21 cellular contexts compared by ENCODE assay signal in the genomic region with DNA sequence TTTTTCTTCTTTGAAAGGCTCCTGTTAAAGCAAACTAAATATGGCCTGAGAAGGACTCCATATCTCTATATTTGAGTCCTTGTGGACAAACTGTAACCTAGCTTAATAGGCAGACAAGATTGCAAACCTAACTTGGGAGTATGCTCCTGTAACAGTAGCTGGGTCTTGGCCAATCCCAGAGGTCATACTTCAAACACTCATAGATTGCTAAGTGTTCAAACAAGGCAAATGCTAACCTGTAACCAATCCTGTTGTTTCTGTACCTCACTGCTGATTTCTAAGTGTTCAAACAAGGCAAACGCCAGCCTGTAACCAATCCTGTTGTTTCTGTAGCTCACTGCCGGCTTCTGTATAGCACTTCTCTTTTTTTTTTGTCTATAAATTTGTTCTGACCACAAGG. TPM values are rescaled to one million over a fixed set of nuclear protein-coding genes. Genes with fewer than 3 reads are reported as not detected.
DNase-seq lines count a peak whose midpoint lies in the region; ATAC-seq, FAIRE-seq and TF ChIP-seq lines count a peak whose summit lies in the region.
"Had no signal": no experiment of that assay in that cellular context is flagged by ENCODE, and none has a peak within 500 bp of the region (broad histone marks: within the 10 kb centered on the region; RNA-seq: fewer than 3 reads in every experiment).

No MANE protein-coding gene starts in this region.

- CTCF ChIA-PET in activated CD4-positive, alpha-beta memory T cell treated with anti-CD3 and anti-CD28 coated beads for 36 hours (lab: Charles Lee): no interaction called here

- no peak overlapping the region for H3K4me3 Mint-ChIP-seq in activated CD4-positive, alpha-beta memory T cell treated with anti-CD3 and anti-CD28 coated beads for 36 hours
- H3K4me3 Mint-ChIP-seq: CD8-positive, alpha-beta T cell had no signal

- H3K9me3 ChIP-seq in heart left ventricle (no peaks in the 10 kb centered on the region), right cardiac atrium (ENCODE audit: control insufficient read depth, low read length) (no peaks in the 10 kb centered on the region)
- H3K9me3 ChIP-seq: BE2C, HAP-1, SK-N-SH had no signal

- intact Hi-C loops in heart left ventricle (cut with DNase I) (no loop called here), right cardiac atrium (cut with DNase I) (no loop called here)
- intact Hi-C loops in activated CD4-positive, alpha-beta memory T cell treated with anti-CD3 and anti-CD28 coated beads for 36 hours (cut with micrococcal nuclease): no loop called here

- 43 to 67% (median 55%) methylated on average over 2 of the region's 2 CpGs for WGBS in heart left ventricle, 4 donors
- 42% methylated on average over 2 of the region's 2 CpGs for WGBS in right cardiac atrium

- H3K4me1 Mint-ChIP-seq in activated CD4-positive, alpha-beta memory T cell treated with anti-CD3 and anti-CD28 coated beads for 36 hours (ENCODE audit: low read depth): no peaks in the 10 kb centered on the region

- POLR2A ChIA-PET in activated CD4-positive, alpha-beta memory T cell treated with anti-CD3 and anti-CD28 coated beads for 36 hours (lab: Charles Lee): interaction anchor here (0.8 kb wide), 1 partner anchor 14 kb away, joined by 4 read pairs; no protein-coding TSS in a partner anchor

- H3K27me3 Mint-ChIP-seq in activated CD4-positive, alpha-beta memory T cell treated with anti-CD3 and anti-CD28 coated beads for 36 hours: peaks cover 7% of the 10 kb centered on the region

- no peak for DNase-seq in heart left ventricle
- no peak for DNase-seq in right cardiac atrium
- DNase-seq in NB4 (ENCODE audit: low read depth): peak; percentile 42
- peak; percentile 71 for DNase-seq in bronchial epithelial cell (ENCODE audit: low read depth)
- no peak for DNase-seq in activated CD4-positive, alpha-beta memory T cell treated with anti-CD3 and anti-CD28 coated beads for 36 hours
- no peak for DNase-seq in stimulated activated CD4-positive, alpha-beta T cell treated with anti-CD3 and anti-CD28 coated beads, Interleukin-4, amount 100 ng/mL, for 4 hours
- DNase-seq: BE2C; CD8-positive, alpha-beta T cell; DMS79 treated with DMSO at 0.1 percent for 48 hours; IMR-90; NCI-H1105; NCI-H187; NCI-H2171 treated with DMSO at 0.1 percent for 48 hours; NCI-H82; SK-N-SH had no signal

- peaks cover 0 to 8% (median 0%) of the 10 kb centered on the region in 9 donors for H3K27me3 ChIP-seq in heart left ventricle
- H3K27me3 ChIP-seq in right cardiac atrium (ENCODE audit: control insufficient read depth, insufficient read depth): no peaks in the 10 kb centered on the region
- H3K27me3 ChIP-seq in bronchial epithelial cell (ENCODE audit: control insufficient read depth, insufficient read depth, low read length): no peaks in the 10 kb centered on the region
- H3K27me3 ChIP-seq: BE2C had no signal

- H3K4me3 ChIP-seq in heart left ventricle: no peak overlapping the region
- H3K4me3 ChIP-seq in right cardiac atrium (ENCODE audit: low read length): no peak overlapping the region
- H3K4me3 ChIP-seq in NB4 (ENCODE audit: low read depth, low read length): no peak overlapping the region
- no peak overlapping the region for H3K4me3 ChIP-seq in bronchial epithelial cell (ENCODE audit: low read depth, low read length)
- H3K4me3 ChIP-seq: HAP-1 had no signal

- TF ChIP-seq POLR2A in heart left ventricle (IDR thresholded peaks at IDR 0.05) (no peak), NB4 (IDR thresholded peaks at IDR 0.05; ENCODE audit: extremely low read depth, insufficient read length) (no peak)

- H3K27ac ChIP-seq in heart left ventricle (no peak overlapping the region), right cardiac atrium (ENCODE audit: low read length) (no peak overlapping the region)
- H3K27ac ChIP-seq: RWPE1 had no signal

- ATAC-seq in heart left ventricle: peak in 3 of 4 donors; percentile 44 to 86 (median 76)
- no peak for ATAC-seq in right cardiac atrium
- no peak for ATAC-seq in GM21723 (IDR thresholded peaks at IDR 0.05; ENCODE audit: unreplicated experiment)
- ATAC-seq: CD8-positive, alpha-beta T cell had no signal

- TF ChIP-seq CTCF in heart left ventricle (IDR thresholded peaks at IDR 0.05) (no peak), NB4 (IDR thresholded peaks at IDR 0.05; ENCODE audit: low read depth, low read length) (no peak), bronchial epithelial cell (IDR thresholded peaks at IDR 0.05; ENCODE audit: insufficient read depth, low read length, severe bottlenecking) (no peak)

- H3K36me3 Mint-ChIP-seq in activated CD4-positive, alpha-beta memory T cell treated with anti-CD3 and anti-CD28 coated beads for 36 hours: no peaks in the 10 kb centered on the region
- H3K36me3 Mint-ChIP-seq: CD8-positive, alpha-beta T cell had no signal

- H3K27ac Mint-ChIP-seq in activated CD4-positive, alpha-beta memory T cell treated with anti-CD3 and anti-CD28 coated beads for 36 hours: no peak overlapping the region
- H3K27ac Mint-ChIP-seq: CD8-positive, alpha-beta T cell had no signal

- no peak for FAIRE-seq in bronchial epithelial cell (lab: Jason Lieb, UNC)
- FAIRE-seq: D721Med, G401.6, GM12891 had no signal

- no peaks in the 10 kb centered on the region for H3K36me3 ChIP-seq in heart left ventricle
- H3K36me3 ChIP-seq in bronchial epithelial cell (ENCODE audit: control insufficient read depth, insufficient read depth, low read length): no peaks in the 10 kb centered on the region
- H3K36me3 ChIP-seq: BE2C, HAP-1 had no signal

- H3K4me1 ChIP-seq in heart left ventricle (no peaks in the 10 kb centered on the region), right cardiac atrium (ENCODE audit: control insufficient read depth, insufficient read depth, low read length) (no peaks in the 10 kb centered on the region)
- H3K4me1 ChIP-seq: BE2C, HAP-1 had no signal

- H3K9me3 Mint-ChIP-seq in activated CD4-positive, alpha-beta memory T cell treated with anti-CD3 and anti-CD28 coated beads for 36 hours: no peaks in the 10 kb centered on the region
- H3K9me3 Mint-ChIP-seq: CD8-positive, alpha-beta T cell had no signal

RNA-seq across cellular contexts. Expression of a gene that starts 50.6 kb away (rescaled TPM):
- total RNA-seq in heart left ventricle (10 to 100 TPM in 8 of 9 donors, 1 to 10 TPM in 1; 9.9 to 24.0 (median 16.3) TPM), right cardiac atrium (10 to 100 TPM; 15.5 to 27.0 (median 24.0) TPM), bronchial epithelial cell (17.4 and 25.5 TPM in 2 replicates)
- polyA plus RNA-seq in heart left ventricle (10 to 100 TPM in 1 of 2 donors, 1 to 10 TPM in 1; 5.2 to 23.4 TPM), right cardiac atrium (15.5 TPM)
- total RNA-seq in activated CD4-positive, alpha-beta memory T cell treated with anti-CD3 and anti-CD28 coated beads for 36 hours: 10 to 100 TPM; 25.1 to 26.0 TPM

RNA-seq across cellular contexts. Expression of a gene that starts 53.0 kb away (rescaled TPM):
- total RNA-seq in heart left ventricle (10 to 100 TPM in 1 of 9 donors, 1 to 10 TPM in 8; 5.9 to 10.2 (median 7.2) TPM), right cardiac atrium (1 to 10 TPM; 6.5 to 7.3 (median 6.7) TPM), bronchial epithelial cell (5.8 and 7.6 TPM in 2 replicates)
- polyA plus RNA-seq in heart left ventricle (1 to 10 TPM; 6.4 to 7.7 TPM), right cardiac atrium (6.8 TPM)
- total RNA-seq in activated CD4-positive, alpha-beta memory T cell treated with anti-CD3 and anti-CD28 coated beads for 36 hours: 10 to 100 TPM; 10.0 to 10.1 TPM

Comparison
In these comparisons a context has a peak if more than half of its experiments do, and no peak if none do; other contexts are left out.
1. ATAC-seq: peak in heart left ventricle (3 of 4); none in right cardiac atrium (0 of 2) and GM21723 (single experiment).
2. DNase-seq: peak in NB4 (single experiment) and bronchial epithelial cell (single experiment); none in heart left ventricle (0 of 5), right cardiac atrium (0 of 3), activated CD4-positive, alpha-beta memory T cell treated with anti-CD3 and anti-CD28 coated beads for 36 hours (single experiment) and stimulated activated CD4-positive, alpha-beta T cell treated with anti-CD3 and anti-CD28 coated beads, Interleukin-4, amount 100 ng/mL, for 4 hours (0 of 2).